In genomic region chr5:130616161-130616560, GRCh38 we compare ENCODE assay signal across 1 cellular context.
TF ChIP-seq lines count a peak whose summit lies in the region.

No MANE protein-coding gene starts in this region.

TF ChIP-seq in SK-N-SH treated with all-trans-retinoic acid at 6 μM for 48 hours, 23 proteins besides CTCF, POLR2A, EP300 and RAD21 (continued from another document):
- TF ChIP-seq CSRNP3 (CRISPR knock-in tag; IDR thresholded peaks at IDR 0.05), result no peak
- TF ChIP-seq, protein P1, sequence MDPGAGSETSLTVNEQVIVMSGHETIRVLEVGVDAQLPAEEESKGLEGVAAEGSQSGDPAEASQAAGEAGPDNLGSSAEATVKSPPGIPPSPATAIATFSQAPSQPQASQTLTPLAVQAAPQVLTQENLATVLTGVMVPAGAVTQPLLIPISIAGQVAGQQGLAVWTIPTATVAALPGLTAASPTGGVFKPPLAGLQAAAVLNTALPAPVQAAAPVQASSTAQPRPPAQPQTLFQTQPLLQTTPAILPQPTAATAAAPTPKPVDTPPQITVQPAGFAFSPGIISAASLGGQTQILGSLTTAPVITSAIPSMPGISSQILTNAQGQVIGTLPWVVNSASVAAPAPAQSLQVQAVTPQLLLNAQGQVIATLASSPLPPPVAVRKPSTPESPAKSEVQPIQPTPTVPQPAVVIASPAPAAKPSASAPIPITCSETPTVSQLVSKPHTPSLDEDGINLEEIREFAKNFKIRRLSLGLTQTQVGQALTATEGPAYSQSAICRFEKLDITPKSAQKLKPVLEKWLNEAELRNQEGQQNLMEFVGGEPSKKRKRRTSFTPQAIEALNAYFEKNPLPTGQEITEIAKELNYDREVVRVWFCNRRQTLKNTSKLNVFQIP (CRISPR knock-in tag; IDR thresholded peaks at IDR 0.05; ENCODE audit: borderline replicate concordance, low read depth), result no peak
- TF ChIP-seq TSHZ2 (CRISPR knock-in tag; IDR thresholded peaks at IDR 0.05), result no peak
